Comparison of ENCODE assay signal across 25 cellular contexts in the genomic region with DNA sequence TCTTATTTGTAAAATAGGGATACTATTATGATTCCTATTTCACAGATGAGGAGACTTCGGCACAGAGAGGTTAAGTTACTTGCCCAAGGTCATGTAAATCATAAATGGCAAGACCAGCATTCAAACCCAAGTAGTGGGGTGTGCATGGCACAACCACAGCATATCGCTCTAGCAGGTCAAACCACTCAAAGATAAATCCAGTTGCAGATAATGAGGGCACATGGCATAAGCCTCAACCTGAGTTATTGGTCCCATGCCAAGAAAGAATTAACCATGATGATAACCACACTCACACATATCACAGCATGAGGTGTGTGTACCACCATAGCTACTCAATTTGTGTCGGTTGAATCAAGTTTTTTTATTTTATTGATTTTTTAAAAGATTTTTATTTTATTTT.
"Had no signal": no experiment of that assay in that cellular context is flagged by ENCODE, and none has a peak within 500 bp of the region (broad histone marks: within the 10 kb centered on the region; RNA-seq: fewer than 3 reads in every experiment).

No MANE protein-coding gene starts in this region.

- H3K36me3 Mint-ChIP-seq: naive B cell; stimulated activated naive B cell treated with anti-CD40 and anti-IgM and Interleukin-4, amounts not matched to agents 10 μg/mL and 1 μg/mL and 100 μg/mL, for 72 hours had no signal

- DNase-seq: cortex of kidney; dorsolateral prefrontal cortex; effector CD8-positive, alpha-beta T cell; heart left ventricle; hippocampal formation; left colon; left ventricle myocardium superior; mesendoderm; naive B cell; nephron progenitor cell; psoas muscle; retina; spleen; stimulated activated CD4-positive, alpha-beta T cell treated with anti-CD3 and anti-CD28 coated beads, Interleukin-15, amount 100 ng/mL, for 24 hours; stimulated activated CD4-positive, alpha-beta T cell treated with anti-CD3 and anti-CD28 coated beads, Interleukin-1b, Interleukin-23, amount 100 ng/mL, for 48 hours; stimulated activated CD4-positive, alpha-beta T cell treated with anti-CD3 and anti-CD28 coated beads, Interleukin-4, amount 100 ng/mL, for 24 hours; stimulated activated naive B cell treated with anti-CD40 and anti-IgM and Interleukin-4, amounts not matched to agents 10 μg/mL and 1 μg/mL and 100 μg/mL, for 72 hours; stimulated activated naive CD8-positive, alpha-beta T cell treated with anti-CD3 and anti-CD28 coated beads, Interleukin-15, amount 100 ng/mL, for 72 hours; testis had no signal

- H3K4me3 ChIP-seq: dorsolateral prefrontal cortex, heart left ventricle, lung, psoas muscle, spleen, testis, tibial nerve had no signal

- H3K27ac Mint-ChIP-seq: naive B cell; stimulated activated naive B cell treated with anti-CD40 and anti-IgM and Interleukin-4, amounts not matched to agents 10 μg/mL and 1 μg/mL and 100 μg/mL, for 72 hours; stimulated activated naive CD8-positive, alpha-beta T cell treated with anti-CD3 and anti-CD28 coated beads, Interleukin-15, amount 100 ng/mL, for 72 hours had no signal

- ATAC-seq: esophagus mucosa; heart left ventricle; left colon; left ventricle myocardium superior; psoas muscle; sciatic nerve; stimulated activated naive B cell treated with anti-CD40 and anti-IgM and Interleukin-4, amounts not matched to agents 10 μg/mL and 1 μg/mL and 100 μg/mL, for 72 hours; stimulated activated naive CD8-positive, alpha-beta T cell treated with anti-CD3 and anti-CD28 coated beads, Interleukin-15, amount 100 ng/mL, for 72 hours had no signal

- H3K9me3 Mint-ChIP-seq: naive B cell; nephron progenitor cell; stimulated activated naive B cell treated with anti-CD40 and anti-IgM and Interleukin-4, amounts not matched to agents 10 μg/mL and 1 μg/mL and 100 μg/mL, for 72 hours; stimulated activated naive CD8-positive, alpha-beta T cell treated with anti-CD3 and anti-CD28 coated beads, Interleukin-15, amount 100 ng/mL, for 72 hours had no signal

- H3K4me3 Mint-ChIP-seq: naive B cell; nephron progenitor cell; stimulated activated naive B cell treated with anti-CD40 and anti-IgM and Interleukin-4, amounts not matched to agents 10 μg/mL and 1 μg/mL and 100 μg/mL, for 72 hours; stimulated activated naive CD8-positive, alpha-beta T cell treated with anti-CD3 and anti-CD28 coated beads, Interleukin-15, amount 100 ng/mL, for 72 hours had no signal

- FAIRE-seq: endometrium, frontal cortex had no signal
